8 cellular contexts compared by ENCODE assay signal in genomic region chr14:88551094-88551870, GRCh38. TPM values are rescaled to one million over a fixed set of nuclear protein-coding genes. Genes with fewer than 3 reads are reported as not detected.
DNase-seq lines count a peak whose midpoint lies in the region; ATAC-seq, FAIRE-seq and TF ChIP-seq lines count a peak whose summit lies in the region.

No MANE protein-coding gene starts in this region.

- H3K4me3 ChIP-seq in H7 (ENCODE audit: insufficient read depth, low read depth, low read length) (peak overlapping the region; percentile 61), Panc1 (ENCODE audit: low read depth in 2 of 2, low read length in 2 of 2) (peak overlapping the region; percentile 60 to 72), left ventricle myocardium inferior (peak overlapping the region; percentile 83), pancreas (peak overlapping the region; percentile 44 to 72 (median 51))

- H3K27me3 Mint-ChIP-seq in type B pancreatic cell: peaks cover 3% of the 10 kb centered on the region

- intact Hi-C loops in Panc1 (cut with micrococcal nuclease; ENCODE audit: unreplicated experiment): loop anchor here (10.0 kb wide), 1 partner anchor 56 kb away; no protein-coding TSS in a partner anchor
- intact Hi-C loops in left ventricle myocardium inferior (cut with micrococcal nuclease): no loop called here
- intact Hi-C loops in pancreas (cut with DNase I): loop anchor here in 1 of 3 donors (10.0 kb wide), 2 partner anchors 56 to 356 kb away; no protein-coding TSS in a partner anchor

- H3K36me3 ChIP-seq in H7 (replicated peaks; ENCODE audit: control insufficient read depth, insufficient read depth, low read length): peaks cover 2% of the 10 kb centered on the region; the same call in 1 of the 2 replicates
- peaks cover 8% of the 10 kb centered on the region; the same call in 1 of the 2 replicates for H3K36me3 ChIP-seq in Panc1 (ENCODE audit: control insufficient read depth, insufficient read depth, low read length)
- H3K36me3 ChIP-seq in left ventricle myocardium inferior: peaks cover 30% of the 10 kb centered on the region
- H3K36me3 ChIP-seq in pancreas: peaks cover 0 to 13% (median 0%) of the 10 kb centered on the region in 3 donors

- peaks cover 11% of the 10 kb centered on the region for H3K36me3 Mint-ChIP-seq in type B pancreatic cell

- TF ChIP-seq CTCF in AG09319 (IDR thresholded peaks at IDR 0.05; ENCODE audit: low read depth, low read length): peak; percentile 51
- TF ChIP-seq CTCF in Panc1 (IDR thresholded peaks at IDR 0.05): peak; percentile 55
- TF ChIP-seq CTCF in left ventricle myocardium inferior (IDR thresholded peaks at IDR 0.05; ENCODE audit: borderline replicate concordance): peak; percentile 51
- peak in 2 of 4 donors; percentile 11 to 14 for TF ChIP-seq CTCF in pancreas (IDR thresholded peaks at IDR 0.05)
- TF ChIP-seq CTCF in type B pancreatic cell (conservative IDR thresholded peaks at IDR 0.05): peak; percentile 50

- peak; percentile 87 for ATAC-seq in Panc1
- peak; percentile 82 to 92 (median 86) for ATAC-seq in pancreas
- ATAC-seq in GM18873 (IDR thresholded peaks at IDR 0.05; ENCODE audit: low FRiP score, unreplicated experiment): no peak

- H3K4me3 Mint-ChIP-seq in type B pancreatic cell: peak overlapping the region; percentile 96

- H3K9me3 ChIP-seq in Panc1 (ENCODE audit: control insufficient read depth, insufficient read depth, low read depth, low read length): no peaks in the 10 kb centered on the region
- H3K9me3 ChIP-seq in left ventricle myocardium inferior (replicated peaks): no peaks in the 10 kb centered on the region
- no peaks in the 10 kb centered on the region for H3K9me3 ChIP-seq in pancreas

- peaks cover 30% of the 10 kb centered on the region for H3K4me1 Mint-ChIP-seq in type B pancreatic cell (ENCODE audit: unreplicated experiment)

- peak overlapping the region; percentile 71 for H3K27ac Mint-ChIP-seq in type B pancreatic cell

- H3K4me1 ChIP-seq in Panc1 (ENCODE audit: control insufficient read depth, insufficient read depth, low read length): peaks cover 18% of the 10 kb centered on the region
- peaks cover 93% of the 10 kb centered on the region for H3K4me1 ChIP-seq in left ventricle myocardium inferior
- peaks cover 8 to 33% (median 16%) of the 10 kb centered on the region in 3 donors for H3K4me1 ChIP-seq in pancreas

- BruUV-seq in Panc1 (replicated peaks; lab: Mats Ljungman, UMichigan): no TSS peak

- H3K27me3 ChIP-seq in H7 (ENCODE audit: control insufficient read depth, insufficient read depth, low read length): peaks cover 11% of the 10 kb centered on the region; the same call in 1 of the 2 replicates
- H3K27me3 ChIP-seq in Panc1 (ENCODE audit: control insufficient read depth, insufficient read depth, low read length): no peaks in the 10 kb centered on the region
- no peaks in the 10 kb centered on the region for H3K27me3 ChIP-seq in left ventricle myocardium inferior (ENCODE audit: low read depth)
- no peaks in the 10 kb centered on the region for H3K27me3 ChIP-seq in pancreas

- DNase-seq in AG09319 (ENCODE audit: extremely low read depth, low read depth): peak; percentile 54
- DNase-seq in H7: peak; percentile 88
- no peak for DNase-seq in Panc1 (ENCODE audit: low read depth, low spot score)
- DNase-seq in anterior cingulate cortex (lab: John Stamatoyannopoulos, UW): peak; percentile 36 to 91 (median 77)
- DNase-seq in left ventricle myocardium inferior: peak; percentile 76
- peak; percentile 77 to 93 (median 83) for DNase-seq in pancreas
- DNase-seq in type B pancreatic cell (ENCODE audit: extremely low spot score, unreplicated experiment): peak; percentile 83

- POLR2A ChIA-PET in Panc1 (lab: Charles Lee): no interaction called here

- H3K27ac ChIP-seq in Panc1 (ENCODE audit: low read length) (peak overlapping the region; percentile 83), left ventricle myocardium inferior (replicated peaks) (peak overlapping the region; percentile 96), pancreas (peak overlapping the region; percentile 11 to 71 (median 49))

- no peak for FAIRE-seq in pancreas (lab: Jason Lieb, UNC)

- CTCF ChIA-PET in Panc1 (lab: Charles Lee): no interaction called here

- in situ Hi-C loops in Panc1 (cut with HindIII; ENCODE audit: low pct_unique_long_range_greater_than_20kb, low sequenced_read_pairs): no loop called here

- no peaks in the 10 kb centered on the region for H3K9me3 Mint-ChIP-seq in type B pancreatic cell

- WGBS in pancreas, 2 donors: 3 to 4% methylated on average over 50 of the region's 50 CpGs

RNA-seq across cellular contexts. Expression of gene PTPN21, which starts 3.5 kb away (rescaled TPM):
- total RNA-seq in H7 (2014; rRNA removed; shearing (Covaris generic)): 3.5 and 6.1 TPM in 2 replicates
- total RNA-seq in Panc1 (2021; ENCODE audit: unreplicated experiment) (15.0 TPM), left ventricle myocardium inferior (42.3 TPM), pancreas (10 to 100 TPM; 10.1 to 13.6 (median 11.0) TPM), type B pancreatic cell (ENCODE audit: low replicate concordance) (19.6 and 21.4 TPM in 2 replicates)
- polyA plus RNA-seq in Panc1 (2012; ENCODE audit: insufficient read length): 11.3 TPM
- polyA plus RNA-seq in pancreas: 1 to 10 TPM; 5.0 to 7.2 TPM

RNA-seq across cellular contexts. Expression of gene ZC3H14, which starts 11.6 kb away (rescaled TPM):
- total RNA-seq in H7 (2014; rRNA removed; shearing (Covaris generic)): 65.6 and 69.3 TPM in 2 replicates
- total RNA-seq in Panc1 (2021; ENCODE audit: unreplicated experiment) (57.1 TPM), left ventricle myocardium inferior (44.1 TPM), pancreas (10 to 100 TPM; 25.5 to 37.1 (median 29.8) TPM), type B pancreatic cell (ENCODE audit: low replicate concordance) (58.5 and 90.0 TPM in 2 replicates)
- 59.5 TPM for polyA plus RNA-seq in Panc1 (2012; ENCODE audit: insufficient read length)
- polyA plus RNA-seq in pancreas: 10 to 100 TPM; 16.2 to 27.6 TPM
